ENCODE assay signal across 16 cellular contexts in genomic region chr3:159238646-159239045, GRCh38.
"Had no signal": no experiment of that assay in that cellular context is flagged by ENCODE, and none has a peak within 500 bp of the region (broad histone marks: within the 10 kb centered on the region; RNA-seq: fewer than 3 reads in every experiment).

No MANE protein-coding gene starts in this region.

- H3K4me2 ChIP-seq: hepatocyte had no signal

- H3K4me3 Mint-ChIP-seq: memory B cell; natural killer cell treated with Interleukin-12 subunit alpha and Interleukin-12 subunit beta and Interleukin-15 and Interleukin-18, amount 100 ng/mL, for 72 hours had no signal

- H3K9me3 Mint-ChIP-seq: memory B cell; natural killer cell treated with Interleukin-12 subunit alpha and Interleukin-12 subunit beta and Interleukin-15 and Interleukin-18, amount 100 ng/mL, for 72 hours had no signal

- H3K27me3 Mint-ChIP-seq: natural killer cell treated with Interleukin-12 subunit alpha and Interleukin-12 subunit beta and Interleukin-15 and Interleukin-18, amount 100 ng/mL, for 72 hours had no signal

- H3K9me3 ChIP-seq: left ventricle myocardium inferior had no signal

- FAIRE-seq: keratinocyte had no signal

- H3K27ac Mint-ChIP-seq: memory B cell; natural killer cell treated with Interleukin-12 subunit alpha and Interleukin-12 subunit beta and Interleukin-15 and Interleukin-18, amount 100 ng/mL, for 72 hours had no signal

- H2AFZ ChIP-seq: hepatocyte had no signal

- DNase-seq: activated CD4-positive, alpha-beta T cell treated with anti-CD3 and anti-CD28 coated beads, Interleukin-2, amount 50 U/mL, for 4 hours; activated CD4-positive, CD25-positive, alpha-beta regulatory T cell treated with anti-CD3 and anti-CD28 coated beads, Interleukin-2, amount 50 U/mL, for 72 hours; activated naive CD4-positive, alpha-beta T cell treated with Interleukin-2 at 50 U/mL for 16 hours; activated T-cell treated with anti-CD3 and anti-CD28 coated beads for 4 hours; left ventricle myocardium inferior; stimulated activated CD4-positive, alpha-beta T cell treated with anti-CD3 and anti-CD28 coated beads, Interleukin-4, amount 100 ng/mL, for 4 hours; stimulated activated CD8-positive, alpha-beta memory T cell treated with anti-CD3 and anti-CD28 coated beads, Interleukin-4, amount 100 ng/mL, for 48 hours; stimulated activated naive CD4-positive, alpha-beta T cell treated with Interleukin-2 at 50 U/mL for 16 hours; substantia nigra; T-helper 9 cell; trophoblast cell had no signal

- H3K4me1 Mint-ChIP-seq: memory B cell had no signal

- H3K36me3 Mint-ChIP-seq: memory B cell; natural killer cell treated with Interleukin-12 subunit alpha and Interleukin-12 subunit beta and Interleukin-15 and Interleukin-18, amount 100 ng/mL, for 72 hours had no signal

- H3K79me2 ChIP-seq: hepatocyte had no signal

- H3K4me1 ChIP-seq: left ventricle myocardium inferior had no signal

- ATAC-seq: natural killer cell treated with Interleukin-12 subunit alpha and Interleukin-12 subunit beta and Interleukin-15 and Interleukin-18, amount 100 ng/mL, for 72 hours had no signal

- H3K27ac ChIP-seq: hepatocyte, left ventricle myocardium inferior, skin epidermis had no signal

- H3K4me3 ChIP-seq: hepatocyte, left ventricle myocardium inferior, skin epidermis had no signal

- H3K36me3 ChIP-seq: left ventricle myocardium inferior had no signal
